1 cellular context compared by ENCODE assay signal in genomic region chr11:66359662-66360087, GRCh38.
TF ChIP-seq lines count a peak whose summit lies in the region.

No MANE protein-coding gene starts in this region.

TF ChIP-seq in K562, 482 proteins besides CTCF, POLR2A, EP300 and RAD21:
- TF ChIP-seq POLR2AphosphoS2 (IDR thresholded peaks at IDR 0.05; ENCODE audit: low read length) (peak; percentile 83), NR2C1 (IDR thresholded peaks at IDR 0.05) (peak; percentile 73), NR2C1 (tag; IDR thresholded peaks at IDR 0.05) (peak; percentile 85), SIN3A (IDR thresholded peaks at IDR 0.05; ENCODE audit: borderline replicate concordance in 2 of 2, control insufficient read depth in 1 of 2, low read depth in 2 of 2, low read length in 2 of 2) (no peak), MTA1 (IDR thresholded peaks at IDR 0.05; ENCODE audit: borderline replicate concordance) (no peak), POLR2B (IDR thresholded peaks at IDR 0.05; ENCODE audit: low read depth, partially characterized antibody) (peak; percentile 28), NUFIP1 (IDR thresholded peaks at IDR 0.05; ENCODE audit: partially characterized antibody) (no peak), COPS2 (conservative IDR thresholded peaks at IDR 0.05) (no peak), FOXA3 (CRISPR knock-in tag; conservative IDR thresholded peaks at IDR 0.05 in 1 of 2, IDR thresholded peaks at IDR 0.05 in 1 of 2) (0 out of 4 replicates have a peak, but pooled peaks of 1 of the 2 experiments have one; percentile 27), FOXP1 (CRISPR knock-in tag; IDR thresholded peaks at IDR 0.05) (0 out of 2 replicates have a peak, but pooled peaks have one; percentile 27), CREBBP (IDR thresholded peaks at IDR 0.05; ENCODE audit: low read depth, low read length) (no peak), GMEB1 (CRISPR knock-in tag; IDR thresholded peaks at IDR 0.05) (no peak), DDX20 (tag; IDR thresholded peaks at IDR 0.05; ENCODE audit: low read depth) (no peak), ZNF589 (CRISPR knock-in tag; IDR thresholded peaks at IDR 0.05; ENCODE audit: low read depth) (no peak), HMGN3 (IDR thresholded peaks at IDR 0.05; ENCODE audit: borderline replicate concordance, extremely low read depth, insufficient read length, low read depth, low read length) (no peak), NR2C2 (CRISPR knock-in tag; IDR thresholded peaks at IDR 0.05) (0 out of 2 replicates have a peak, but pooled peaks have one; percentile 49), NR2C2 (tag; IDR thresholded peaks at IDR 0.05) (peak; percentile 60; the same call in 1 of the 2 replicates), TFAM (CRISPR knock-in tag; conservative IDR thresholded peaks at IDR 0.05) (no peak), ZNF12 (CRISPR knock-in tag; IDR thresholded peaks at IDR 0.05) (no peak), YY1 (IDR thresholded peaks at IDR 0.05; ENCODE audit: borderline replicate concordance in 1 of 3, control insufficient read depth in 1 of 3, extremely low read depth in 1 of 3, insufficient read depth in 3 of 3, insufficient read length in 1 of 3, insufficient replicate concordance in 2 of 3, low read depth in 1 of 3, low read length in 2 of 3) (peak in 1 of 3 experiments; percentile 30), DACH1 (IDR thresholded peaks at IDR 0.05; ENCODE audit: partially characterized antibody) (no peak), MAZ (CRISPR knock-in tag; conservative IDR thresholded peaks at IDR 0.05 in 1 of 2, IDR thresholded peaks at IDR 0.05 in 1 of 2) (no peak), KLF16 (IDR thresholded peaks at IDR 0.05) (no peak), TARDBP (IDR thresholded peaks at IDR 0.05) (no peak), ESRRA (IDR thresholded peaks at IDR 0.05; ENCODE audit: borderline replicate concordance, low read depth) (peak; percentile 98), HMG20B (CRISPR knock-in tag; IDR thresholded peaks at IDR 0.05) (no peak), POLR2G (IDR thresholded peaks at IDR 0.05; ENCODE audit: low read depth, low read length) (peak; percentile 60; the same call in 1 of the 2 replicates), PTBP1 (IDR thresholded peaks at IDR 0.05; ENCODE audit: low read depth, low read length) (0 out of 2 replicates have a peak, but pooled peaks have one; percentile 38), THAP12 (CRISPR knock-in tag; IDR thresholded peaks at IDR 0.05) (no peak), MTA3 (IDR thresholded peaks at IDR 0.05; ENCODE audit: borderline replicate concordance) (no peak), ZFP91 (CRISPR knock-in tag; IDR thresholded peaks at IDR 0.05) (no peak), JUNB (CRISPR knock-in tag; conservative IDR thresholded peaks at IDR 0.05) (no peak), KLF13 (tag; IDR thresholded peaks at IDR 0.05; ENCODE audit: borderline replicate concordance, low read depth) (no peak), NFYB (IDR thresholded peaks at IDR 0.05; ENCODE audit: extremely low read depth, insufficient read length) (peak; percentile 52), SNAPC5 (CRISPR knock-in tag; IDR thresholded peaks at IDR 0.05) (no peak), RBM14 (IDR thresholded peaks at IDR 0.05; ENCODE audit: borderline replicate concordance, insufficient read depth, low read depth, low read length) (no peak), RBM25 (IDR thresholded peaks at IDR 0.05; ENCODE audit: low read depth, low read length, severe bottlenecking) (peak; percentile 12), HOMEZ (CRISPR knock-in tag; IDR thresholded peaks at IDR 0.05) (no peak), EWSR1 (IDR thresholded peaks at IDR 0.05; ENCODE audit: borderline replicate concordance, low read depth, partially characterized antibody) (no peak), ZKSCAN8 (CRISPR knock-in tag; IDR thresholded peaks at IDR 0.05) (no peak), POLR2AphosphoS5 (IDR thresholded peaks at IDR 0.05; ENCODE audit: control insufficient read depth, insufficient read depth, low read depth, low read length) (0 out of 2 replicates have a peak, but pooled peaks have one; percentile 37), MYNN (IDR thresholded peaks at IDR 0.05) (peak; percentile 49; the same call in 1 of the 2 replicates), MYNN (CRISPR knock-in tag; IDR thresholded peaks at IDR 0.05) (no peak), CREB1 (IDR thresholded peaks at IDR 0.05) (no peak), CREB1 (CRISPR knock-in tag; IDR thresholded peaks at IDR 0.05) (no peak), PRDM10 (IDR thresholded peaks at IDR 0.05; ENCODE audit: partially characterized antibody) (peak; percentile 49), ZNF24 (IDR thresholded peaks at IDR 0.05) (no peak), ZNF165 (CRISPR knock-in tag; IDR thresholded peaks at IDR 0.05; ENCODE audit: borderline replicate concordance) (no peak), BDP1 (IDR thresholded peaks at IDR 0.05; ENCODE audit: insufficient read depth, insufficient read length) (no peak), KDM1A (IDR thresholded peaks at IDR 0.05) (peak in 1 of 2 experiments; percentile 49; a peak in 2 of 4 replicates), KDM5B (IDR thresholded peaks at IDR 0.05; ENCODE audit: insufficient replicate concordance, low read depth, low read length) (peak; percentile 44), DPF2 (IDR thresholded peaks at IDR 0.05) (0 out of 2 replicates have a peak, but pooled peaks have one; percentile 18), NCOR1 (IDR thresholded peaks at IDR 0.05) (0 out of 2 replicates have a peak, but pooled peaks have one; percentile 5), TAF15 (IDR thresholded peaks at IDR 0.05; ENCODE audit: low read depth, low read length) (no peak)
